In the genomic region with DNA sequence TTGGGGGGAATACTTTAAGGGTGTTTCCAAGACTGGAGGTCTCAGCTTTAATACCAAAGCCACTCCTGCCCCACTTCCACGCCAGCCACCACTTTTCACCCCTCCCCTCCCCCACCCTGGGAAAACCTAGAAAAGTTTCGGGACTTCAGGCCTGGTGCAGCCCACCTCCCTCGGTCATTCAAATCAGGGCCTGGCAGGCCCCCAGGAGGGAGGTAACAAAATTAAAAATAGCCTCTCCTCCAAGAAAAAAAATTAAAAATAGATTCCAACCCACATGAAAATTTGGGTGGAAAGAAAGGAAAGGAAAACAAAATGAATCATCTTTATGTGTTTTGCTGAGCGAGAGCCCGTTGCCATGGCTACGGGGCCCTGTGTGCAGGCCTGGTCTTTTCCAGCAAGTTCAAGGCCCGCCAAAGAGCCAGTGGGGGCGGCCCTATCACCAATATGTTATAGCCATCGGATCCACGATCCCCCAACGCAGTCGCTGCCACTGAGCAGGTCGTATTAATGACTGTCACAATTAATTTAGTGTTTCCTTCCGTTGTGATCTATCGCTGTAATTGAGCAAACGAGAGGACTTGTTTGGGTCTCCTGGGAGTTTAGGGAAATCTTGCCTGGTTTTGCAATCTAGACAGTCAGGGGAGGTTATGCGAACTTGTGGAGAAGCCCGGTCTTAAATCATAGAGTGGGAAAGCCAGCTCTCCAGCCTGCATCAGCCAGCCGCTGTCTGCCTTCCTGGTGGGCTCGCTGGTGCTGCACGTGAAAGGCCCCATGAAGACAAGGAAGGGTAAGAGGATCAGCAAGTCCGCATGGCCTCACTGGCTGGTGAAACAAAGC, we compare ENCODE assay signal across 10 cellular contexts.
DNase-seq lines count a peak whose midpoint lies in the region; ATAC-seq and TF ChIP-seq lines count a peak whose summit lies in the region.
"Had no signal": no experiment of that assay in that cellular context is flagged by ENCODE, and none has a peak within 500 bp of the region (broad histone marks: within the 10 kb centered on the region; RNA-seq: fewer than 3 reads in every experiment).

No MANE protein-coding gene starts in this region.

- H4K91ac ChIP-seq in mesenchymal stem cell (ENCODE audit: low read length) = no peak overlapping the region

- peak overlapping the region; percentile 16 for H3K4me2 ChIP-seq in mesenchymal stem cell (ENCODE audit: low read length, poor library complexity, severe bottlenecking)

- H3K14ac ChIP-seq in mesenchymal stem cell (ENCODE audit: low read length in 2 of 2) = no peak overlapping the region

- peaks cover 9% of the 10 kb centered on the region for H3K4me1 Mint-ChIP-seq in activated T-cell treated with anti-CD3 and anti-CD28 coated beads, Interleukin-2, amount 50 U/mL, for 72 hours (ENCODE audit: low read depth)
- peaks cover 29% of the 10 kb centered on the region for H3K4me1 Mint-ChIP-seq in type B pancreatic cell (ENCODE audit: unreplicated experiment)
- H3K4me1 Mint-ChIP-seq in endothelial cell (ENCODE audit: unreplicated experiment) = peaks cover 3% of the 10 kb centered on the region

- no peak overlapping the region for H3K4ac ChIP-seq in mesenchymal stem cell (ENCODE audit: low read depth in 1 of 2, low read length in 2 of 2)

- no peak overlapping the region for H2AK5ac ChIP-seq in mesenchymal stem cell (ENCODE audit: low read length, severe bottlenecking)

- DNase-seq in activated T-cell treated with anti-CD3 and anti-CD28 coated beads, Interleukin-2, amount 50 U/mL, for 72 hours = peak; percentile 6 to 7
- no peak for DNase-seq in activated T-cell treated with anti-CD3 and anti-CD28 coated beads, Interleukin-2, amount 50 U/mL, for 1 hour
- peak; percentile 77 for DNase-seq in astrocyte of the spinal cord (ENCODE audit: low read depth, low spot score)
- peak; percentile 84 for DNase-seq in mesenchymal stem cell
- no peak for DNase-seq in type B pancreatic cell (ENCODE audit: extremely low spot score, unreplicated experiment)
- DNase-seq in endothelial cell (ENCODE audit: low spot score) = no peak
- DNase-seq in hippocampal formation (lab: John Stamatoyannopoulos, UW) = no peak
- DNase-seq in NCI-H2107 (lab: John Stamatoyannopoulos, UW) = no peak
- DNase-seq: SJCRH30 had no signal

- H3K79me1 ChIP-seq in mesenchymal stem cell (replicated peaks; ENCODE audit: low read length, poor library complexity, severe bottlenecking) = no peaks in the 10 kb centered on the region

- H4K8ac ChIP-seq in mesenchymal stem cell (ENCODE audit: low read length) = peak overlapping the region; percentile 41

- H3K23ac ChIP-seq in mesenchymal stem cell (ENCODE audit: low read length in 2 of 2) = no peak overlapping the region

- TF ChIP-seq CTCF in astrocyte of the spinal cord (IDR thresholded peaks at IDR 0.05; ENCODE audit: low read depth, low read length) = no peak
- TF ChIP-seq CTCF in type B pancreatic cell (conservative IDR thresholded peaks at IDR 0.05) = no peak
- TF ChIP-seq CTCF in endothelial cell (IDR thresholded peaks at IDR 0.05; ENCODE audit: unreplicated experiment) = no peak

- no peak overlapping the region for H2BK5ac ChIP-seq in mesenchymal stem cell (ENCODE audit: low read depth, low read length, poor library complexity, severe bottlenecking)

- H3K18ac ChIP-seq in mesenchymal stem cell (ENCODE audit: low read depth in 1 of 2, low read length in 2 of 2) = peak overlapping the region in 1 of 2 experiments; percentile 33

- H3K4me1 ChIP-seq in mesenchymal stem cell (ENCODE audit: control insufficient read depth, insufficient read depth, low read depth, low read length) = peaks cover 2% of the 10 kb centered on the region
- H3K4me1 ChIP-seq: SJCRH30 had no signal

- peaks cover 22% of the 10 kb centered on the region for H3K27me3 Mint-ChIP-seq in activated T-cell treated with anti-CD3 and anti-CD28 coated beads, Interleukin-2, amount 50 U/mL, for 72 hours (ENCODE audit: low read depth)
- peaks cover 2% of the 10 kb centered on the region for H3K27me3 Mint-ChIP-seq in type B pancreatic cell
- no peaks in the 10 kb centered on the region for H3K27me3 Mint-ChIP-seq in endothelial cell (ENCODE audit: unreplicated experiment)

- H3K4me3 ChIP-seq in astrocyte of the spinal cord (ENCODE audit: low read depth, low read length) = no peak overlapping the region
- no peak overlapping the region for H3K4me3 ChIP-seq in mesenchymal stem cell (ENCODE audit: insufficient read depth in 1 of 2, low read depth in 1 of 2, low read length in 2 of 2)
- H3K4me3 ChIP-seq: cardiac muscle cell, SJCRH30 had no signal

- H3K27me3 ChIP-seq in mesenchymal stem cell (ENCODE audit: control insufficient read depth in 1 of 2, insufficient read depth in 1 of 2, low read length in 2 of 2) = peaks cover 0 to 59% of the 10 kb centered on the region in 2 experiments
- H3K27me3 ChIP-seq: cardiac muscle cell, SJCRH30 had no signal

- no peak for ATAC-seq in activated T-cell treated with anti-CD3 and anti-CD28 coated beads, Interleukin-2, amount 50 U/mL, for 72 hours (replicated peaks in 1 of 2)

- H3K9me3 ChIP-seq in mesenchymal stem cell (ENCODE audit: control insufficient read depth, low read length) = peaks cover 3% of the 10 kb centered on the region
- H3K9me3 ChIP-seq: SJCRH30 had no signal

- no peak overlapping the region for H3K27ac ChIP-seq in mesenchymal stem cell (ENCODE audit: low read length, poor library complexity, severe bottlenecking)
- H3K27ac ChIP-seq: cardiac muscle cell, SJCRH30 had no signal

- in situ Hi-C loops in astrocyte of the spinal cord (cut with HindIII; ENCODE audit: low sequenced_read_pairs) = no loop called here

- H2AFZ ChIP-seq in mesenchymal stem cell (ENCODE audit: low read depth, low read length) = peak overlapping the region; percentile 36

- H3K4me3 Mint-ChIP-seq in activated T-cell treated with anti-CD3 and anti-CD28 coated beads, Interleukin-2, amount 50 U/mL, for 72 hours = no peak overlapping the region
- H3K4me3 Mint-ChIP-seq in type B pancreatic cell = no peak overlapping the region
- H3K4me3 Mint-ChIP-seq in endothelial cell (ENCODE audit: unreplicated experiment) = no peak overlapping the region

- peak overlapping the region; percentile 86 for H3K9ac ChIP-seq in mesenchymal stem cell (ENCODE audit: low read length)

- peak overlapping the region; percentile 48 for H2BK15ac ChIP-seq in mesenchymal stem cell (ENCODE audit: low read depth, poor library complexity, severe bottlenecking)

- no peak overlapping the region for H3K27ac Mint-ChIP-seq in activated T-cell treated with anti-CD3 and anti-CD28 coated beads, Interleukin-2, amount 50 U/mL, for 72 hours
- peak overlapping the region; percentile 60 for H3K27ac Mint-ChIP-seq in type B pancreatic cell
- no peak overlapping the region for H3K27ac Mint-ChIP-seq in endothelial cell (ENCODE audit: unreplicated experiment)

- peaks cover 0 to 3% of the 10 kb centered on the region in 2 donors for H3K9me3 Mint-ChIP-seq in activated T-cell treated with anti-CD3 and anti-CD28 coated beads, Interleukin-2, amount 50 U/mL, for 72 hours
- H3K9me3 Mint-ChIP-seq in type B pancreatic cell (peaks cover 5% of the 10 kb centered on the region), endothelial cell (ENCODE audit: unreplicated experiment) (no peaks in the 10 kb centered on the region)

- peaks cover 0 to 4% of the 10 kb centered on the region in 2 donors for H3K36me3 Mint-ChIP-seq in activated T-cell treated with anti-CD3 and anti-CD28 coated beads, Interleukin-2, amount 50 U/mL, for 72 hours (ENCODE audit: insufficient read depth in 2 of 2)
- H3K36me3 Mint-ChIP-seq in type B pancreatic cell (no peaks in the 10 kb centered on the region), endothelial cell (ENCODE audit: low read depth, unreplicated experiment) (no peaks in the 10 kb centered on the region)

- no peak overlapping the region for H2BK120ac ChIP-seq in mesenchymal stem cell (ENCODE audit: low read depth, low read length)

- H3K36me3 ChIP-seq in mesenchymal stem cell (ENCODE audit: control insufficient read depth in 1 of 2, insufficient read depth in 2 of 2, low read depth in 1 of 2, low read length in 2 of 2) = no peaks in the 10 kb centered on the region
- H3K36me3 ChIP-seq: cardiac muscle cell, SJCRH30 had no signal

- H2BK12ac ChIP-seq in mesenchymal stem cell (ENCODE audit: low read length in 2 of 2) = no peak overlapping the region

- WGBS in mesenchymal stem cell = 33% methylated on average over 20 of the region's 22 CpGs

Comparison
In these comparisons a context has a peak if more than half of its experiments do, and no peak if none do; other contexts are left out.
1. DNase-seq: peak in activated T-cell treated with anti-CD3 and anti-CD28 coated beads, Interleukin-2, amount 50 U/mL, for 72 hours (2 of 2), astrocyte of the spinal cord (single experiment) and mesenchymal stem cell (single experiment); none in activated T-cell treated with anti-CD3 and anti-CD28 coated beads, Interleukin-2, amount 50 U/mL, for 1 hour (single experiment), type B pancreatic cell (single experiment), endothelial cell (single experiment), hippocampal formation (0 of 2) and NCI-H2107 (single experiment).